15 cellular contexts compared by ENCODE assay signal in genomic region chr6:137496392-137496767, GRCh38. TPM values are rescaled to one million over a fixed set of nuclear protein-coding genes. Genes with fewer than 3 reads are reported as not detected.
DNase-seq lines count a peak whose midpoint lies in the region; FAIRE-seq and TF ChIP-seq lines count a peak whose summit lies in the region.
"Had no signal": no experiment of that assay in that cellular context is flagged by ENCODE, and none has a peak within 500 bp of the region (broad histone marks: within the 10 kb centered on the region; RNA-seq: fewer than 3 reads in every experiment).

No MANE protein-coding gene starts in this region.

- H3K9me3 ChIP-seq in H1 (ENCODE audit: insufficient read depth in 2 of 2, low read depth in 1 of 2, low read length in 1 of 2) (no peaks in the 10 kb centered on the region), sigmoid colon (no peaks in the 10 kb centered on the region), mammary epithelial cell (replicated peaks; ENCODE audit: insufficient read depth, low read length) (no peaks in the 10 kb centered on the region)
- H3K9me3 ChIP-seq: body of pancreas, pancreas, SJSA1 had no signal

- H3K27me3 Mint-ChIP-seq in activated CD4-positive, alpha-beta T cell treated with anti-CD3 and anti-CD28 coated beads, Interleukin-2, amount 10 ng/mL, durations not matched to agents 24 days and 14 days = peaks cover 86% of the 10 kb centered on the region
- H3K27me3 Mint-ChIP-seq in neural crest cell (ENCODE audit: low read depth) = peaks cover 99% of the 10 kb centered on the region

- no peak overlapping the region for H3K23ac ChIP-seq in H1 (ENCODE audit: insufficient read length)

- H3K79me2 ChIP-seq in H1 (ENCODE audit: control insufficient read depth in 1 of 2, insufficient read depth in 2 of 2, low read length in 2 of 2) (no peaks in the 10 kb centered on the region), mammary epithelial cell (ENCODE audit: insufficient read depth, low read length) (no peaks in the 10 kb centered on the region)

- peaks cover 8% of the 10 kb centered on the region for H3K36me3 Mint-ChIP-seq in activated CD4-positive, alpha-beta T cell treated with anti-CD3 and anti-CD28 coated beads, Interleukin-2, amount 10 ng/mL, durations not matched to agents 24 days and 14 days (ENCODE audit: low read depth)
- H3K36me3 Mint-ChIP-seq in neural crest cell (ENCODE audit: low read depth) = no peaks in the 10 kb centered on the region
- H3K36me3 Mint-ChIP-seq: mesothelial cell of epicardium had no signal

- no TSS peak for BruUV-seq in mammary epithelial cell (replicated peaks; lab: Mats Ljungman, UMichigan)

- H3K23me2 ChIP-seq in H1 (ENCODE audit: low read depth, low read length) = peaks cover 25% of the 10 kb centered on the region

- H3K4me3 Mint-ChIP-seq in activated CD4-positive, alpha-beta T cell treated with anti-CD3 and anti-CD28 coated beads, Interleukin-2, amount 10 ng/mL, durations not matched to agents 24 days and 14 days = peak overlapping the region; percentile 26
- peak overlapping the region; percentile 20 for H3K4me3 Mint-ChIP-seq in neural crest cell
- H3K4me3 Mint-ChIP-seq: mesothelial cell of epicardium had no signal

- H2BK5ac ChIP-seq in H1 (ENCODE audit: low read depth, low read length) = no peak overlapping the region

- H3K4me1 Mint-ChIP-seq in activated CD4-positive, alpha-beta T cell treated with anti-CD3 and anti-CD28 coated beads, Interleukin-2, amount 10 ng/mL, durations not matched to agents 24 days and 14 days = peaks cover 38% of the 10 kb centered on the region
- peaks cover 21% of the 10 kb centered on the region for H3K4me1 Mint-ChIP-seq in neural crest cell

- H4K5ac ChIP-seq in H1 (ENCODE audit: insufficient read length, low read depth, low read length) = no peak overlapping the region

- peak overlapping the region; percentile 17; the same call in 1 of the 2 replicates for H3K18ac ChIP-seq in H1 (ENCODE audit: extremely low read depth, low read length)

- no peak overlapping the region for H2BK120ac ChIP-seq in H1 (replicated peaks; ENCODE audit: low read depth, low read length)

- TF ChIP-seq POLR2A in H1 (IDR thresholded peaks at IDR 0.05; ENCODE audit: control extremely low read depth in 1 of 2, low read depth in 2 of 2, low read length in 2 of 2) = no peak
- TF ChIP-seq POLR2A in sigmoid colon (IDR thresholded peaks at IDR 0.05) = no peak

- no peak overlapping the region for H3K9ac ChIP-seq in H1 (replicated peaks in 1 of 4; ENCODE audit: extremely low read depth in 1 of 4, low read depth in 3 of 4, low read length in 3 of 4)
- H3K9ac ChIP-seq in mammary epithelial cell (ENCODE audit: insufficient read depth, low read length) = no peak overlapping the region

- H3K4ac ChIP-seq in H1 (replicated peaks; ENCODE audit: insufficient read length, low read depth, low read length) = no peak overlapping the region

- no peak for TF ChIP-seq EP300 in H1 (IDR thresholded peaks at IDR 0.05; ENCODE audit: borderline replicate concordance in 1 of 2, low read depth in 2 of 2, low read length in 2 of 2)
- TF ChIP-seq EP300 in sigmoid colon (IDR thresholded peaks at IDR 0.05) = no peak

- DNase-seq in activated CD4-positive, alpha-beta T cell treated with anti-CD3 and anti-CD28 coated beads, Interleukin-2, amount 10 ng/mL, durations not matched to agents 24 days and 14 days = no peak
- no peak for DNase-seq in activated CD4-positive, alpha-beta T cell treated with anti-CD3 and anti-CD28 coated beads, Interleukin-2, amount 50 U/mL, for 4 hours
- DNase-seq in H7 (peak; percentile 75), H1 (ENCODE audit: low read depth in 1 of 2, low spot score in 2 of 2) (peak in 1 of 2 experiments; percentile 60), neural crest cell (ENCODE audit: low read depth, low spot score) (peak; percentile 14), NCI-H2081 treated with DMSO at 0.1 percent for 48 hours (lab: John Stamatoyannopoulos, UW) (no peak), sigmoid colon (no peak), mammary epithelial cell (no peak)
- DNase-seq: body of pancreas, DMS 273 treated with DMSO at 0.1 percent for 48 hours, immature natural killer cell had no signal

- TF ChIP-seq RAD21 in H1 (IDR thresholded peaks at IDR 0.05 in 1 of 2, conservative IDR thresholded peaks at IDR 0.05 in 1 of 2; ENCODE audit: low read depth in 2 of 2, low read length in 2 of 2) = no peak

- no peak overlapping the region for H3K14ac ChIP-seq in H1 (ENCODE audit: insufficient read length)

- no peak overlapping the region for H2BK20ac ChIP-seq in H1 (ENCODE audit: low read length)

- 2% methylated on average over 16 of the region's 16 CpGs; no CpG with 5 or more reads in 1 of the 2 experiments for WGBS in H1 (ENCODE audit: extremely low coverage in 1 of 2, insufficient coverage in 1 of 2, insufficient read length in 1 of 2, insufficient replicate concordance in 2 of 2, low coverage in 1 of 2, low lambda C conversion rate in 2 of 2, missing lambda C conversion rate in 1 of 2), 2 experiments
- 4 to 7% methylated on average over 16 of the region's 16 CpGs for WGBS in sigmoid colon, 2 donors
- 5% methylated on average over 10 of the region's 16 CpGs for WGBS in mammary epithelial cell (ENCODE audit: low coverage, missing lambda C conversion rate)

- H3K79me1 ChIP-seq in H1 (ENCODE audit: low read depth, low read length) = no peaks in the 10 kb centered on the region

- CTCF ChIA-PET in H1 (lab: Charles Lee; ENCODE audit: partially characterized antibody) = interaction anchor here (0.6 to 4.8 kb wide), 6 partner anchors 10 to 523 kb away, joined by 3 to 55 read pairs (median 7); no protein-coding TSS in a partner anchor
- CTCF ChIA-PET in mammary epithelial cell (lab: Charles Lee; ENCODE audit: low non-redundant PET) = no interaction called here

- TF ChIP-seq CTCF in H1 (IDR thresholded peaks at IDR 0.05; ENCODE audit: control extremely low read depth in 1 of 3, insufficient read depth in 1 of 3, low read depth in 1 of 3, low read length in 3 of 3) (no peak), neural crest cell (conservative IDR thresholded peaks at IDR 0.05) (no peak), sigmoid colon (IDR thresholded peaks at IDR 0.05) (no peak), mammary epithelial cell (conservative IDR thresholded peaks at IDR 0.05 in 1 of 2, IDR thresholded peaks at IDR 0.05 in 1 of 2; ENCODE audit: extremely low read depth in 1 of 2, insufficient read depth in 1 of 2, low read depth in 1 of 2, low read length in 2 of 2) (no peak)

- dilution Hi-C loops in mammary epithelial cell (cut with HindIII; ENCODE audit: low sequenced_read_pairs) = no loop called here

- FAIRE-seq in H1 (lab: Jason Lieb, UNC) = no peak
- FAIRE-seq: pancreas had no signal

- H3K4me3 ChIP-seq in H7 (ENCODE audit: insufficient read depth, low read depth, low read length) = peak overlapping the region; percentile 20; the same call in 1 of the 2 replicates
- H3K4me3 ChIP-seq in H1 (ENCODE audit: extremely low read depth in 1 of 4, insufficient read depth in 2 of 4, low read depth in 3 of 4, low read length in 4 of 4) = peak overlapping the region; percentile 35 to 61 (median 44); a peak in 7 of 8 replicates
- no peak overlapping the region for H3K4me3 ChIP-seq in sigmoid colon
- H3K4me3 ChIP-seq in mammary epithelial cell (replicated peaks in 1 of 3; ENCODE audit: insufficient read depth in 1 of 3, low read depth in 2 of 3, low read length in 3 of 3) = no peak overlapping the region
- H3K4me3 ChIP-seq: body of pancreas, pancreas, SJSA1 had no signal

- H2BK15ac ChIP-seq in H1 (ENCODE audit: low read length) = no peak overlapping the region

- H2AFZ ChIP-seq in H1 (ENCODE audit: low read length) (no peak overlapping the region), mammary epithelial cell (ENCODE audit: low read depth, low read length) (no peak overlapping the region)

- peaks cover 8% of the 10 kb centered on the region for H3K9me3 Mint-ChIP-seq in activated CD4-positive, alpha-beta T cell treated with anti-CD3 and anti-CD28 coated beads, Interleukin-2, amount 10 ng/mL, durations not matched to agents 24 days and 14 days
- H3K9me3 Mint-ChIP-seq in neural crest cell = no peaks in the 10 kb centered on the region
- H3K9me3 Mint-ChIP-seq: mesothelial cell of epicardium had no signal

- H3K27ac ChIP-seq in H1 (ENCODE audit: low read depth, low read length) (no peak overlapping the region), sigmoid colon (no peak overlapping the region), mammary epithelial cell (ENCODE audit: insufficient read depth, low read depth, low read length) (no peak overlapping the region)
- H3K27ac ChIP-seq: body of pancreas, pancreas, SJSA1 had no signal

- H3K27me3 ChIP-seq in H7 (ENCODE audit: control insufficient read depth, insufficient read depth, low read length) = peaks cover 97% of the 10 kb centered on the region
- peaks cover 58 to 89% (median 80%) of the 10 kb centered on the region in 4 experiments for H3K27me3 ChIP-seq in H1 (replicated peaks in 1 of 4; ENCODE audit: control insufficient read depth in 3 of 4, extremely low read depth in 1 of 4, insufficient read depth in 3 of 4, low read length in 3 of 4)
- H3K27me3 ChIP-seq in sigmoid colon = peaks cover 73 to 97% (median 83%) of the 10 kb centered on the region in 3 donors
- H3K27me3 ChIP-seq in mammary epithelial cell (ENCODE audit: insufficient read depth, low read length) = peaks cover 68% of the 10 kb centered on the region

- intact Hi-C loops in activated CD4-positive, alpha-beta T cell treated with anti-CD3 and anti-CD28 coated beads, Interleukin-2, amount 10 ng/mL, durations not matched to agents 24 days and 14 days (cut with micrococcal nuclease) = loop anchor here (1.0 to 5.0 kb wide), 3 partner anchors 8 to 574 kb away; partner anchors contain the start of gene SLC35D3
- intact Hi-C loops in sigmoid colon (cut with DNase I) = no loop called here
- intact Hi-C loops in mammary epithelial cell (cut with micrococcal nuclease) = no loop called here

- H4K20me1 ChIP-seq in H1 (replicated peaks in 1 of 2; ENCODE audit: control insufficient read depth in 1 of 2, insufficient read depth in 2 of 2, low read length in 2 of 2) = no peaks in the 10 kb centered on the region
- H4K20me1 ChIP-seq in mammary epithelial cell (ENCODE audit: insufficient read depth, low read length) = no peaks in the 10 kb centered on the region

- H4K8ac ChIP-seq in H1 (ENCODE audit: extremely low read depth, insufficient read depth, low read length) = no peak overlapping the region

- H3K4me2 ChIP-seq in H1 (ENCODE audit: insufficient read depth in 1 of 2, low read depth in 2 of 2, low read length in 2 of 2) (peak overlapping the region; percentile 91 to 99), mammary epithelial cell (ENCODE audit: insufficient read depth, low read depth, low read length) (no peak overlapping the region)

- H3K4me1 ChIP-seq in H1 (replicated peaks in 1 of 4; ENCODE audit: control insufficient read depth in 3 of 4, insufficient read depth in 4 of 4, low read length in 3 of 4) (peaks cover 10 to 47% (median 20%) of the 10 kb centered on the region in 4 experiments), sigmoid colon (peaks cover 0 to 50% (median 46%) of the 10 kb centered on the region in 4 donors), mammary epithelial cell (ENCODE audit: insufficient read depth, low read length) (peaks cover 6% of the 10 kb centered on the region)
- H3K4me1 ChIP-seq: SJSA1 had no signal

- in situ Hi-C loops in mammary epithelial cell (cut with MboI; ENCODE audit: low sequenced_read_pairs in 2 of 2) = no loop called here

- no peak overlapping the region for H2BK12ac ChIP-seq in H1 (ENCODE audit: low read depth, low read length)

- no peak overlapping the region for H2AK5ac ChIP-seq in H1 (ENCODE audit: low read depth, low read length)

- POLR2A ChIA-PET in H1 (lab: Charles Lee; ENCODE audit: partially characterized antibody) = interaction anchor here (2.4 kb wide), 1 partner anchor 10 kb away, joined by 11 read pairs; no protein-coding TSS in a partner anchor

- no peak overlapping the region for H4K91ac ChIP-seq in H1 (replicated peaks; ENCODE audit: insufficient read length, low read length)

- H3K36me3 ChIP-seq in H7 (replicated peaks; ENCODE audit: control insufficient read depth, insufficient read depth, low read length) (no peaks in the 10 kb centered on the region), H1 (ENCODE audit: control insufficient read depth in 2 of 4, insufficient read depth in 4 of 4, low read length in 3 of 4) (no peaks in the 10 kb centered on the region), sigmoid colon (no peaks in the 10 kb centered on the region), mammary epithelial cell (ENCODE audit: insufficient read depth, low read length) (no peaks in the 10 kb centered on the region)
- H3K36me3 ChIP-seq: pancreas, SJSA1 had no signal

- H3K56ac ChIP-seq in H1 (replicated peaks; ENCODE audit: insufficient read length, low read depth, low read length) = no peak overlapping the region

- no peak overlapping the region for H3K27ac Mint-ChIP-seq in activated CD4-positive, alpha-beta T cell treated with anti-CD3 and anti-CD28 coated beads, Interleukin-2, amount 10 ng/mL, durations not matched to agents 24 days and 14 days
- no peak overlapping the region for H3K27ac Mint-ChIP-seq in neural crest cell (ENCODE audit: unreplicated experiment)
- H3K27ac Mint-ChIP-seq: immature natural killer cell, mesothelial cell of epicardium had no signal

RNA-seq across cellular contexts. Expression of gene OLIG3, which starts 2.2 kb away (rescaled TPM):
- not detected in 2 replicates for total RNA-seq in activated CD4-positive, alpha-beta T cell treated with anti-CD3 and anti-CD28 coated beads, Interleukin-2, amount 10 ng/mL, durations not matched to agents 24 days and 14 days
- total RNA-seq in H7 (2014; rRNA removed; shearing (Covaris generic)) = 0.07 and 0.28 TPM in 2 replicates
- total RNA-seq in H1 (2021; fragmentation: NEBNext Ultra II Directional; extraction: Animal tissue kit (Norgen Biotek cat#: 25700)) = 0.60 and 0.77 TPM in 2 replicates
- polyA plus RNA-seq in H1 (2011; rRNA removed) = 1.3 and 1.4 TPM in 2 replicates
- 0.70 TPM for polyA plus RNA-seq in H1 (2011; cell fraction: cytosol; rRNA removed)
- polyA plus RNA-seq in H1 (2011; cell fraction: nucleus; rRNA removed) = 0.67 TPM
- polyA plus RNA-seq in H1 (2012, experiment 1 of 2) = 0.74 to 0.88 TPM (median 0.79 TPM) in 4 replicates
- 0.62 TPM for polyA plus RNA-seq in H1 (2012, experiment 2 of 2)
- 0.14 TPM for polyA plus RNA-seq in H1 (2013, experiment 1 of 2)
- 0.26 TPM for polyA plus RNA-seq in H1 (2013, experiment 2 of 2)
- polyA minus RNA-seq in H1 (2011; rRNA and poly(A)+ RNA removed) = 0.27 and 0.38 TPM in 2 replicates
- 0.51 TPM for polyA minus RNA-seq in H1 (2011; cell fraction: cytosol; rRNA and poly(A)+ RNA removed)
- 1.2 TPM for polyA minus RNA-seq in H1 (2011; cell fraction: nucleus; rRNA and poly(A)+ RNA removed)
- 0.14 and 0.63 TPM in 2 replicates for total RNA-seq in neural crest cell
- total RNA-seq in sigmoid colon = not detected
- not detected for polyA plus RNA-seq in sigmoid colon
- total RNA-seq in mammary epithelial cell = not detected
- not detected for polyA plus RNA-seq in mammary epithelial cell
- polyA minus RNA-seq in mammary epithelial cell = not detected
- total RNA-seq: body of pancreas, HT1080, SJSA1 had no signal
- polyA plus RNA-seq: immature natural killer cell had no signal

Comparison
In these comparisons a context has a peak if more than half of its experiments do, and no peak if none do; other contexts are left out.
1. DNase-seq: peak in H7 (single experiment) and neural crest cell (single experiment); none in activated CD4-positive, alpha-beta T cell treated with anti-CD3 and anti-CD28 coated beads, Interleukin-2, amount 10 ng/mL, durations not matched to agents 24 days and 14 days (single experiment), activated CD4-positive, alpha-beta T cell treated with anti-CD3 and anti-CD28 coated beads, Interleukin-2, amount 50 U/mL, for 4 hours (0 of 2), NCI-H2081 treated with DMSO at 0.1 percent for 48 hours (single experiment), sigmoid colon (single experiment) and mammary epithelial cell (single experiment).
2. H3K4me3 ChIP-seq: peak in H7 (single experiment) and H1 (4 of 4); none in sigmoid colon (0 of 4) and mammary epithelial cell (0 of 3).